Comparison of ENCODE assay signal across 28 cellular contexts in the genomic region with DNA sequence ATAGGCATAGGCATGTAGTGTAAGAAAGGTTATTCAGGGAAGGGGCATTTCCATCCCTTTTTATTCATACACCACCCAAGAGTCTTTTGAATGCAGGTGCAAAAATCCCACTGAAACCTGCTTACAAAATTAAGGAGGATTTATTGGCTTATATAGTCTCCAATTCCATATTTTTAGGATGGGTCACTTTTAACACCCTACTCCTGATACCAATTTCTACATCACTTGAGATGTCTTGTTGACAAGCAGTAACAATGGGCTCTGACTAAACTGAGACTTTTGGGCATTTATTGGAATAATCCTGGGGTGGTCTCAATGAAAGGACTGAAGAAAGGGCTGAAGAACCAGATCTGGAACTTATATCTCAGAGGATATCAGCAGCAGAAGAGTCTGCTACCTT. TPM values are rescaled to one million over a fixed set of nuclear protein-coding genes. Genes with fewer than 3 reads are reported as not detected.
"Had no signal": no experiment of that assay in that cellular context is flagged by ENCODE, and none has a peak within 500 bp of the region (broad histone marks: within the 10 kb centered on the region; RNA-seq: fewer than 3 reads in every experiment).

No MANE protein-coding gene starts in this region.

- H3K4me1 ChIP-seq: colonic mucosa, esophagus muscularis mucosa, foreskin keratinocyte, gastrocnemius medialis, gastroesophageal sphincter, heart left ventricle, heart right ventricle had no signal

- DNase-seq: colonic mucosa; cortex of kidney; dermis blood vessel endothelial cell; dorsolateral prefrontal cortex; effector CD4-positive, alpha-beta T cell; effector CD8-positive, alpha-beta T cell; effector memory CD4-positive, alpha-beta T cell; effector memory CD8-positive, alpha-beta T cell; erythroblast; esophagus squamous epithelium; foreskin fibroblast; foreskin keratinocyte; foreskin melanocyte; gastrocnemius medialis; glutamatergic neuron; heart left ventricle; heart right ventricle had no signal

- FAIRE-seq: colon, endometrium, endothelial cell of umbilical vein, frontal cortex had no signal

- H3K4me3 ChIP-seq: colonic mucosa, coronary artery, dorsolateral prefrontal cortex, esophagus muscularis mucosa, esophagus squamous epithelium, gastrocnemius medialis, gastroesophageal sphincter, heart left ventricle, heart right ventricle had no signal

- H3K27me3 ChIP-seq: colonic mucosa, esophagus muscularis mucosa, gastrocnemius medialis, gastroesophageal sphincter had no signal

- H3K27ac ChIP-seq: colonic mucosa, coronary artery, dorsolateral prefrontal cortex, epithelial cell of prostate, esophagus muscularis mucosa, esophagus squamous epithelium, foreskin keratinocyte, gastrocnemius medialis, gastroesophageal sphincter, heart left ventricle, heart right ventricle had no signal

- H3K36me3 ChIP-seq: colonic mucosa, esophagus muscularis mucosa, esophagus squamous epithelium, gastrocnemius medialis, gastroesophageal sphincter, heart left ventricle, heart right ventricle had no signal

- ATAC-seq: effector memory CD8-positive, alpha-beta T cell; esophagus mucosa; foreskin keratinocyte; gastrocnemius medialis; gastroesophageal sphincter; heart left ventricle; heart right ventricle had no signal

- H3K9me3 ChIP-seq: colonic mucosa, gastrocnemius medialis had no signal

RNA-seq across cellular contexts. Expression of a gene that starts 18.9 kb away (rescaled TPM):
- total RNA-seq: dermis blood vessel endothelial cell, endothelial cell of umbilical vein, epithelial cell of proximal tubule, fibroblast of villous mesenchyme had no signal
- polyA plus RNA-seq: endothelial cell of umbilical vein had no signal
